ENCODE assay signal across 14 cellular contexts in the genomic region with DNA sequence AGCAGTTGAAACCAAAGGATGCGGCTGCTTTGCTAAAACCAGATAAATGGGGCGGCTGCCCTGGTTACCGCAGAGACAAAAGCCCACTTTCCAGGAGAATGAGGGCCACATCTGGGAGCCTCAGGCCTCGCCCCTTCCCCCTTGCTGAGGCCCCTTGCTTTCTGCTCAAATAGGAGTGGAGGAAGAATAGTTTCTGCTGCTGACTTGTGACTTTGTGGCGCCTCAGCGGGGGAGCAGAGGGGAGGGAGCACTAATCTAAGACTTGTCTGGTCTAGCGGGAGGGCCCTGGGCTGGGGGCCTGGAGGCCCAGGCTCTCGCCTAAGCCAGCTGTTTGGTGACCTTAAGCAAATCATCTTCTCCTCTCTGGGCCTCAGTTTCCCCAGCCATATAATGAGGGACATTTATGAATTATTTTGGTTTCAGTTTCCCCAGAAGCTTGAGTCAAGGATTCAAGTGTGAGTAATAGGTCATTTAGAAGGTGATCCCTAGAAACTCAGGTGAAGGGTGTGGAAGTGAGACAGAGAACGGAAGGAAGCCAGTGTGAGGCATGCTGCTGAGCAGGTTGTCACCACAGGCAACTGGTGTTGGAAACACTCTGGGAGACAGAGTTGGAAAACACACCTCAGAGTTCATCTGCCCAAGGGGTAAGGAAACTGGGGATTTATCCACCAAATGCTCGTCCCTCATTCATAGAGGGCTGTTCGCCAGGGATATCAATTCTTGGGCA. TPM values are rescaled to one million over a fixed set of nuclear protein-coding genes. Genes with fewer than 3 reads are reported as not detected.
A peak's percentile ranks its signal among the peaks of the same experiment; 100 is the strongest.
DNase-seq lines count a peak whose midpoint lies in the region; TF ChIP-seq lines count a peak whose summit lies in the region.
"Had no signal": no experiment of that assay in that cellular context is flagged by ENCODE, and none has a peak within 500 bp of the region (broad histone marks: within the 10 kb centered on the region; RNA-seq: fewer than 3 reads in every experiment).

No MANE protein-coding gene starts in this region.

- no peaks in the 10 kb centered on the region for H3K9me3 ChIP-seq in stomach
- H3K9me3 ChIP-seq: BLaER1 treated with 17β-estradiol and CSF1 and Interleukin-3, amounts not matched to agents 10 nM and 100 nM had no signal

- TF ChIP-seq CTCF in stomach (IDR thresholded peaks at IDR 0.05): no peak

- peak overlapping the region in 3 of 5 donors; percentile 11 to 48 (median 12) for H3K27ac ChIP-seq in stomach
- H3K27ac ChIP-seq: BLaER1 treated with 17β-estradiol and CSF1 and Interleukin-3, amounts not matched to agents 10 nM and 100 nM had no signal

- no peaks in the 10 kb centered on the region for H3K36me3 ChIP-seq in stomach
- H3K36me3 ChIP-seq: BLaER1 treated with 17β-estradiol and CSF1 and Interleukin-3, amounts not matched to agents 10 nM and 100 nM had no signal

- TF ChIP-seq EP300 in stomach (IDR thresholded peaks at IDR 0.05): no peak

- no peak overlapping the region for H3K27ac Mint-ChIP-seq in activated naive CD4-positive, alpha-beta T cell treated with anti-CD3 and anti-CD28 coated beads, Interleukin-2, amount 50 U/mL, for 24 hours
- peak overlapping the region; percentile 56 for H3K27ac Mint-ChIP-seq in activated CD4-positive, alpha-beta memory T cell treated with anti-CD3 and anti-CD28 coated beads, Interleukin-2, amount 10 ng/mL, durations not matched to agents 7 days and 5 days
- H3K27ac Mint-ChIP-seq in immature natural killer cell: peak overlapping the region in 5 of 6 donors; percentile 17 to 78 (median 39)
- H3K27ac Mint-ChIP-seq: stimulated activated memory B cell treated with anti-CD40 and anti-IgM and Interleukin-4, amounts not matched to agents 10 μg/mL and 1 μg/mL and 100 μg/mL, for 72 hours had no signal

- TF ChIP-seq POLR2A in stomach (IDR thresholded peaks at IDR 0.05): no peak

- H3K36me3 Mint-ChIP-seq in activated naive CD4-positive, alpha-beta T cell treated with anti-CD3 and anti-CD28 coated beads, Interleukin-2, amount 50 U/mL, for 24 hours: no peaks in the 10 kb centered on the region
- H3K36me3 Mint-ChIP-seq in activated CD4-positive, alpha-beta memory T cell treated with anti-CD3 and anti-CD28 coated beads, Interleukin-2, amount 10 ng/mL, durations not matched to agents 7 days and 5 days (ENCODE audit: low read depth): no peaks in the 10 kb centered on the region
- H3K36me3 Mint-ChIP-seq in immature natural killer cell: no peaks in the 10 kb centered on the region
- H3K36me3 Mint-ChIP-seq: IgD-negative memory B cell; stimulated activated memory B cell treated with anti-CD40 and anti-IgM and Interleukin-4, amounts not matched to agents 10 μg/mL and 1 μg/mL and 100 μg/mL, for 72 hours had no signal

- H3K4me3 ChIP-seq in stomach: no peak overlapping the region
- H3K4me3 ChIP-seq: BLaER1 treated with 17β-estradiol and CSF1 and Interleukin-3, amounts not matched to agents 10 nM and 100 nM had no signal

- no peaks in the 10 kb centered on the region for H3K27me3 Mint-ChIP-seq in activated naive CD4-positive, alpha-beta T cell treated with anti-CD3 and anti-CD28 coated beads, Interleukin-2, amount 50 U/mL, for 24 hours
- peaks cover 6% of the 10 kb centered on the region for H3K27me3 Mint-ChIP-seq in activated CD4-positive, alpha-beta memory T cell treated with anti-CD3 and anti-CD28 coated beads, Interleukin-2, amount 10 ng/mL, durations not matched to agents 7 days and 5 days
- peaks cover 2 to 7% (median 2%) of the 10 kb centered on the region in 3 donors for H3K27me3 Mint-ChIP-seq in immature natural killer cell (ENCODE audit: low read depth in 3 of 3)
- H3K27me3 Mint-ChIP-seq: central memory CD8-positive, alpha-beta T cell; stimulated activated memory B cell treated with anti-CD40 and anti-IgM and Interleukin-4, amounts not matched to agents 10 μg/mL and 1 μg/mL and 100 μg/mL, for 72 hours had no signal

- H3K9me3 Mint-ChIP-seq in activated naive CD4-positive, alpha-beta T cell treated with anti-CD3 and anti-CD28 coated beads, Interleukin-2, amount 50 U/mL, for 24 hours: no peaks in the 10 kb centered on the region
- H3K9me3 Mint-ChIP-seq in activated CD4-positive, alpha-beta memory T cell treated with anti-CD3 and anti-CD28 coated beads, Interleukin-2, amount 10 ng/mL, durations not matched to agents 7 days and 5 days: no peaks in the 10 kb centered on the region
- no peaks in the 10 kb centered on the region for H3K9me3 Mint-ChIP-seq in immature natural killer cell
- H3K9me3 Mint-ChIP-seq: central memory CD8-positive, alpha-beta T cell; IgD-negative memory B cell; stimulated activated memory B cell treated with anti-CD40 and anti-IgM and Interleukin-4, amounts not matched to agents 10 μg/mL and 1 μg/mL and 100 μg/mL, for 72 hours had no signal

- CTCF ChIA-PET in activated CD4-positive, alpha-beta memory T cell treated with anti-CD3 and anti-CD28 coated beads, Interleukin-2, amount 10 ng/mL, durations not matched to agents 7 days and 5 days (lab: Charles Lee): no interaction called here

- no peak for DNase-seq in activated naive CD4-positive, alpha-beta T cell treated with anti-CD3 and anti-CD28 coated beads, Interleukin-2, amount 50 U/mL, for 16 hours
- DNase-seq in activated CD4-positive, alpha-beta memory T cell treated with anti-CD3 and anti-CD28 coated beads, Interleukin-2, amount 10 ng/mL, durations not matched to agents 7 days and 5 days: no peak
- DNase-seq in immature natural killer cell: no peak
- no peak for DNase-seq in stomach
- DNase-seq in AML-193 (lab: John Stamatoyannopoulos, UW): no peak
- DNase-seq in globus pallidus (ENCODE audit: low spot score): no peak
- no peak for DNase-seq in NCI-H128 (lab: John Stamatoyannopoulos, UW; ENCODE audit: unreplicated experiment)
- DNase-seq: midbrain; stimulated activated CD4-positive, alpha-beta T cell treated with anti-CD3 and anti-CD28 coated beads, Interleukin-12 subunit alpha, Interleukin-12 subunit beta, amount 100 ng/mL, for 4 hours had no signal

- POLR2A ChIA-PET in activated CD4-positive, alpha-beta memory T cell treated with anti-CD3 and anti-CD28 coated beads, Interleukin-2, amount 10 ng/mL, durations not matched to agents 7 days and 5 days (lab: Charles Lee): interaction anchor here (1.3 to 1.6 kb wide), 3 partner anchors 10 to 62 kb away, joined by 3 to 7 read pairs (median 3); no protein-coding TSS in a partner anchor

- intact Hi-C loops in stomach (cut with DNase I; ENCODE audit: low total_unique reads): no loop called here

- H3K27me3 ChIP-seq in stomach: no peaks in the 10 kb centered on the region

- H3K4me1 Mint-ChIP-seq in activated naive CD4-positive, alpha-beta T cell treated with anti-CD3 and anti-CD28 coated beads, Interleukin-2, amount 50 U/mL, for 24 hours: peaks cover 60% of the 10 kb centered on the region
- peaks cover 24% of the 10 kb centered on the region for H3K4me1 Mint-ChIP-seq in activated CD4-positive, alpha-beta memory T cell treated with anti-CD3 and anti-CD28 coated beads, Interleukin-2, amount 10 ng/mL, durations not matched to agents 7 days and 5 days
- peaks cover 6 to 51% of the 10 kb centered on the region in 2 donors for H3K4me1 Mint-ChIP-seq in immature natural killer cell

- peaks cover 15 to 31% (median 22%) of the 10 kb centered on the region in 4 donors for H3K4me1 ChIP-seq in stomach

- H3K4me3 Mint-ChIP-seq in activated naive CD4-positive, alpha-beta T cell treated with anti-CD3 and anti-CD28 coated beads, Interleukin-2, amount 50 U/mL, for 24 hours: peak overlapping the region; percentile 43
- peak overlapping the region; percentile 22 for H3K4me3 Mint-ChIP-seq in activated CD4-positive, alpha-beta memory T cell treated with anti-CD3 and anti-CD28 coated beads, Interleukin-2, amount 10 ng/mL, durations not matched to agents 7 days and 5 days
- H3K4me3 Mint-ChIP-seq in immature natural killer cell: peak overlapping the region; percentile 55 to 67 (median 65)
- H3K4me3 Mint-ChIP-seq: central memory CD8-positive, alpha-beta T cell; stimulated activated memory B cell treated with anti-CD40 and anti-IgM and Interleukin-4, amounts not matched to agents 10 μg/mL and 1 μg/mL and 100 μg/mL, for 72 hours had no signal

- WGBS in stomach, 5 donors: 79 to 89% (median 83%) methylated on average over 11 of the region's 11 CpGs

RNA-seq across cellular contexts. Expression of a gene that starts 25.9 kb away (rescaled TPM):
- 100 to 1,000 TPM; 145 to 148 TPM for total RNA-seq in activated CD4-positive, alpha-beta memory T cell treated with anti-CD3 and anti-CD28 coated beads, Interleukin-2, amount 10 ng/mL, durations not matched to agents 7 days and 5 days
- 10 to 100 TPM in 2 of 3 donors, 1 to 10 TPM in 1; 8.9 to 11.9 (median 10.0) TPM for polyA plus RNA-seq in immature natural killer cell
- total RNA-seq in stomach: 100 to 1,000 TPM in 1 of 5 donors, 10 to 100 TPM in 4; 22.8 to 103 (median 48.1) TPM
- 10 to 100 TPM in 2 of 3 donors, 1 to 10 TPM in 1; 6.8 to 18.2 (median 10.7) TPM for polyA plus RNA-seq in stomach
